ENCODE assay signal across 20 cellular contexts in genomic region chr1:239755107-239755506, GRCh38.
DNase-seq lines count a peak whose midpoint lies in the region; ATAC-seq, FAIRE-seq and TF ChIP-seq lines count a peak whose summit lies in the region.
"Had no signal": no experiment of that assay in that cellular context is flagged by ENCODE, and none has a peak within 500 bp of the region (broad histone marks: within the 10 kb centered on the region; RNA-seq: fewer than 3 reads in every experiment).

No MANE protein-coding gene starts in this region.

- H3K14ac ChIP-seq in H1 (ENCODE audit: insufficient read length) = no peak overlapping the region

- H3K4ac ChIP-seq in H1 (replicated peaks; ENCODE audit: insufficient read length, low read depth, low read length) = no peak overlapping the region

- no peak overlapping the region for H4K8ac ChIP-seq in H1 (ENCODE audit: extremely low read depth, insufficient read depth, low read length)

- intact Hi-C loops in left colon (cut with DNase I, micrococcal nuclease) = no loop called here
- intact Hi-C loops in posterior cingulate gyrus (cut with DNase I) = no loop called here

- no peaks in the 10 kb centered on the region for H3K27me3 ChIP-seq in H7 (ENCODE audit: control insufficient read depth, insufficient read depth, low read length)
- H3K27me3 ChIP-seq in H1 (replicated peaks in 1 of 4; ENCODE audit: control insufficient read depth in 3 of 4, extremely low read depth in 1 of 4, insufficient read depth in 3 of 4, low read length in 3 of 4) = no peaks in the 10 kb centered on the region
- H3K27me3 ChIP-seq: BLaER1 had no signal

- in situ Hi-C loops in ACHN (cut with HindIII; ENCODE audit: low pct_ligation_motif_present, low pct_unique_long_range_greater_than_20kb, low sequenced_read_pairs) = no loop called here

- H3K79me1 ChIP-seq in H1 (ENCODE audit: low read depth, low read length) = no peaks in the 10 kb centered on the region

- H3K4me2 ChIP-seq in H1 (ENCODE audit: insufficient read depth in 1 of 2, low read depth in 2 of 2, low read length in 2 of 2) = 0 out of 4 replicates have a peak overlapping the region, but pooled peaks of 1 of the 2 experiments have one; percentile 13
- H3K4me2 ChIP-seq: BLaER1 had no signal

- H2BK12ac ChIP-seq in H1 (ENCODE audit: low read depth, low read length) = no peak overlapping the region

- H2AK5ac ChIP-seq in H1 (ENCODE audit: low read depth, low read length) = no peak overlapping the region

- POLR2A ChIA-PET in H1 (lab: Charles Lee; ENCODE audit: partially characterized antibody) = interaction anchor here (0.6 kb wide), 1 partner anchor 148 kb away, joined by 3 read pairs; no protein-coding TSS in a partner anchor

- 0 out of 2 replicates have a peak overlapping the region, but pooled peaks have one; percentile 11 for H3K27ac ChIP-seq in H1 (ENCODE audit: low read depth, low read length)
- H3K27ac ChIP-seq: C4-2B, GM23248 had no signal

- H3K56ac ChIP-seq in H1 (replicated peaks; ENCODE audit: insufficient read length, low read depth, low read length) = no peak overlapping the region

- FAIRE-seq in H1 (lab: Jason Lieb, UNC) = no peak
- FAIRE-seq: GM12878, GM19239, H54 had no signal

- H4K5ac ChIP-seq in H1 (ENCODE audit: insufficient read length, low read depth, low read length) = no peak overlapping the region

- CTCF ChIA-PET in H1 (lab: Charles Lee; ENCODE audit: partially characterized antibody) = interaction anchor here (0.9 to 3.3 kb wide), 5 partner anchors 9 to 79 kb away, joined by 3 to 9 read pairs (median 3); no protein-coding TSS in a partner anchor

- no peak overlapping the region for H2BK5ac ChIP-seq in H1 (ENCODE audit: low read depth, low read length)

- no peak for TF ChIP-seq EP300 in H1 (IDR thresholded peaks at IDR 0.05; ENCODE audit: borderline replicate concordance in 1 of 2, low read depth in 2 of 2, low read length in 2 of 2)

- no peaks in the 10 kb centered on the region for H3K79me2 ChIP-seq in H1 (ENCODE audit: control insufficient read depth in 1 of 2, insufficient read depth in 2 of 2, low read length in 2 of 2)

- TF ChIP-seq POLR2A in H1 (IDR thresholded peaks at IDR 0.05; ENCODE audit: control extremely low read depth in 1 of 2, low read depth in 2 of 2, low read length in 2 of 2) = no peak

- TF ChIP-seq CTCF in H1 (IDR thresholded peaks at IDR 0.05; ENCODE audit: control extremely low read depth in 1 of 3, insufficient read depth in 1 of 3, low read depth in 1 of 3, low read length in 3 of 3) = no peak

- peak; percentile 53 for ATAC-seq in left colon
- ATAC-seq: CD8-positive, alpha-beta T cell; GM12878; HCT116 had no signal

- no peak overlapping the region for H3K23ac ChIP-seq in H1 (ENCODE audit: insufficient read length)

- no peak overlapping the region for H3K9ac ChIP-seq in H1 (replicated peaks in 1 of 4; ENCODE audit: extremely low read depth in 1 of 4, low read depth in 3 of 4, low read length in 3 of 4)
- H3K9ac ChIP-seq: BLaER1, GM23248 had no signal

- H3K4me1 ChIP-seq in H1 (replicated peaks in 1 of 4; ENCODE audit: control insufficient read depth in 3 of 4, insufficient read depth in 4 of 4, low read length in 3 of 4) = peaks cover 0 to 6% (median 3%) of the 10 kb centered on the region in 4 experiments; a peak in 3 of 7 replicates
- H3K4me1 ChIP-seq: Caco-2 had no signal

- no peak overlapping the region for H2AFZ ChIP-seq in H1 (ENCODE audit: low read length)
- H2AFZ ChIP-seq: GM23248 had no signal

- no peak overlapping the region for H4K91ac ChIP-seq in H1 (replicated peaks; ENCODE audit: insufficient read length, low read length)

- TF ChIP-seq RAD21 in H1 (IDR thresholded peaks at IDR 0.05 in 1 of 2, conservative IDR thresholded peaks at IDR 0.05 in 1 of 2; ENCODE audit: low read depth in 2 of 2, low read length in 2 of 2) = no peak

- H3K4me3 ChIP-seq in H7 (ENCODE audit: insufficient read depth, low read depth, low read length) (no peak overlapping the region), H1 (ENCODE audit: extremely low read depth in 1 of 4, insufficient read depth in 2 of 4, low read depth in 3 of 4, low read length in 4 of 4) (peak overlapping the region in 1 of 4 experiments; percentile 22; a peak in 1 of 8 replicates)
- H3K4me3 ChIP-seq: BLaER1, GM12878, GM23248 had no signal

- H2BK20ac ChIP-seq in H1 (ENCODE audit: low read length) = no peak overlapping the region

- H2BK120ac ChIP-seq in H1 (replicated peaks; ENCODE audit: low read depth, low read length) = no peak overlapping the region

- H3K36me3 ChIP-seq in H7 (replicated peaks; ENCODE audit: control insufficient read depth, insufficient read depth, low read length) = no peaks in the 10 kb centered on the region
- H3K36me3 ChIP-seq in H1 (ENCODE audit: control insufficient read depth in 2 of 4, insufficient read depth in 4 of 4, low read length in 3 of 4) = no peaks in the 10 kb centered on the region
- H3K36me3 ChIP-seq: BLaER1 had no signal

- no peaks in the 10 kb centered on the region for H4K20me1 ChIP-seq in H1 (replicated peaks in 1 of 2; ENCODE audit: control insufficient read depth in 1 of 2, insufficient read depth in 2 of 2, low read length in 2 of 2)
- H4K20me1 ChIP-seq: BLaER1 had no signal

- H2BK15ac ChIP-seq in H1 (ENCODE audit: low read length) = no peak overlapping the region

- no peak overlapping the region for H3K18ac ChIP-seq in H1 (ENCODE audit: extremely low read depth, low read length)

- no peaks in the 10 kb centered on the region for H3K9me3 ChIP-seq in H1 (ENCODE audit: insufficient read depth in 2 of 2, low read depth in 1 of 2, low read length in 1 of 2)
- H3K9me3 ChIP-seq: Caco-2 had no signal

- DNase-seq in H7 (peak; percentile 16), H1 (ENCODE audit: low read depth in 1 of 2, low spot score in 2 of 2) (no peak), left colon (no peak), HCEC 1CT (no peak), posterior cingulate gyrus (no peak), ACHN (no peak)
- DNase-seq: Caco-2; CD4-positive, CD25-positive, alpha-beta regulatory T cell; CD8-positive, alpha-beta T cell; DMS 273 treated with DMSO at 0.1 percent for 48 hours; DMS79; EL; GDM1; GM23248 had no signal

- WGBS in H1 (ENCODE audit: extremely low coverage in 1 of 2, insufficient coverage in 1 of 2, insufficient read length in 1 of 2, insufficient replicate concordance in 2 of 2, low coverage in 1 of 2, low lambda C conversion rate in 2 of 2, missing lambda C conversion rate in 1 of 2), 2 experiments = 95% methylated on average over 1 of the region's 1 CpG; no CpG with 5 or more reads in 1 of the 2 experiments

- H3K23me2 ChIP-seq in H1 (ENCODE audit: low read depth, low read length) = no peaks in the 10 kb centered on the region

TF ChIP-seq in H1, 55 proteins besides CTCF, POLR2A, EP300 and RAD21:
- TF ChIP-seq BACH1 (IDR thresholded peaks at IDR 0.05; ENCODE audit: low read length) = no peak
- no peak for TF ChIP-seq CEBPB (IDR thresholded peaks at IDR 0.05; ENCODE audit: low read depth, low read length)
- TF ChIP-seq TEAD4 (IDR thresholded peaks at IDR 0.05; ENCODE audit: low read depth, low read length) = no peak
- no peak for TF ChIP-seq GTF2F1 (IDR thresholded peaks at IDR 0.05; ENCODE audit: borderline replicate concordance, low read depth, low read length)
- TF ChIP-seq E2F6 (IDR thresholded peaks at IDR 0.05) = no peak
- no peak for TF ChIP-seq SP4 (IDR thresholded peaks at IDR 0.05; ENCODE audit: low read length)
- TF ChIP-seq SUZ12 (IDR thresholded peaks at IDR 0.05; ENCODE audit: low read length) = no peak
- no peak for TF ChIP-seq RBBP5 (IDR thresholded peaks at IDR 0.05; ENCODE audit: borderline replicate concordance, low read depth, low read length)
- TF ChIP-seq KDM4A (IDR thresholded peaks at IDR 0.05; ENCODE audit: low read depth, low read length, severe bottlenecking) = no peak
- TF ChIP-seq CTBP2 (IDR thresholded peaks at IDR 0.05; ENCODE audit: borderline replicate concordance, insufficient read depth, insufficient read length, low read length) = no peak
